ENCODE assay signal across 22 cellular contexts in genomic region chr20:63252157-63252780, GRCh38. TPM values are rescaled to one million over a fixed set of nuclear protein-coding genes. Genes with fewer than 3 reads are reported as not detected.
DNase-seq lines count a peak whose midpoint lies in the region; ATAC-seq and TF ChIP-seq lines count a peak whose summit lies in the region.
"Had no signal": no experiment of that assay in that cellular context is flagged by ENCODE, and none has a peak within 500 bp of the region (broad histone marks: within the 10 kb centered on the region; RNA-seq: fewer than 3 reads in every experiment).

No MANE protein-coding gene starts in this region.

- H3K4me1 Mint-ChIP-seq in endothelial cell (ENCODE audit: unreplicated experiment) (peaks cover 14% of the 10 kb centered on the region), type B pancreatic cell (ENCODE audit: unreplicated experiment) (peaks cover 26% of the 10 kb centered on the region)
- peaks cover 0 to 9% (median 8%) of the 10 kb centered on the region in 7 donors for H3K4me1 Mint-ChIP-seq in naive thymus-derived CD4-positive, alpha-beta T cell
- peaks cover 11% of the 10 kb centered on the region for H3K4me1 Mint-ChIP-seq in stimulated activated memory B cell treated with anti-CD40 and anti-IgM and Interleukin-4, amounts not matched to agents 10 μg/mL and 1 μg/mL and 100 μg/mL, for 72 hours

- H3K27me3 Mint-ChIP-seq in endothelial cell (ENCODE audit: unreplicated experiment) (peaks cover 13% of the 10 kb centered on the region), type B pancreatic cell (peaks cover 39% of the 10 kb centered on the region)
- H3K27me3 Mint-ChIP-seq in naive thymus-derived CD4-positive, alpha-beta T cell: peaks cover 46 to 70% (median 55%) of the 10 kb centered on the region in 5 donors
- H3K27me3 Mint-ChIP-seq in stimulated activated memory B cell treated with anti-CD40 and anti-IgM and Interleukin-4, amounts not matched to agents 10 μg/mL and 1 μg/mL and 100 μg/mL, for 72 hours: peaks cover 85% of the 10 kb centered on the region

- H3K9me3 Mint-ChIP-seq in endothelial cell (ENCODE audit: unreplicated experiment) (peaks cover 4% of the 10 kb centered on the region), type B pancreatic cell (no peaks in the 10 kb centered on the region)
- H3K9me3 Mint-ChIP-seq in naive thymus-derived CD4-positive, alpha-beta T cell: peaks cover 0 to 2% (median 0%) of the 10 kb centered on the region in 11 donors
- H3K9me3 Mint-ChIP-seq in stimulated activated memory B cell treated with anti-CD40 and anti-IgM and Interleukin-4, amounts not matched to agents 10 μg/mL and 1 μg/mL and 100 μg/mL, for 72 hours: peaks cover 3% of the 10 kb centered on the region
- H3K9me3 Mint-ChIP-seq: activated B cell treated with CpG ODN at 0.5 μM for 24 hours; activated CD4-positive, alpha-beta memory T cell treated with anti-CD3 and anti-CD28 coated beads, Interleukin-2, amount 10 ng/mL, durations not matched to agents 7 days and 5 days; memory B cell had no signal

- peaks cover 48% of the 10 kb centered on the region for H3K4me1 ChIP-seq in NT2/D1 (ENCODE audit: insufficient read depth, insufficient read length)
- H3K4me1 ChIP-seq in naive thymus-derived CD4-positive, alpha-beta T cell (ENCODE audit: control insufficient read depth in 2 of 2, insufficient read depth in 2 of 2, low read length in 2 of 2): no peaks in the 10 kb centered on the region
- H3K4me1 ChIP-seq: right lobe of liver had no signal

- no peak overlapping the region for H3K27ac ChIP-seq in naive thymus-derived CD4-positive, alpha-beta T cell (ENCODE audit: low read depth, low read length)
- H3K27ac ChIP-seq: right lobe of liver, thoracic aorta had no signal

- H3K27ac Mint-ChIP-seq in endothelial cell (ENCODE audit: unreplicated experiment) (no peak overlapping the region), type B pancreatic cell (peak overlapping the region; percentile 61)
- no peak overlapping the region for H3K27ac Mint-ChIP-seq in naive thymus-derived CD4-positive, alpha-beta T cell
- H3K27ac Mint-ChIP-seq in stimulated activated memory B cell treated with anti-CD40 and anti-IgM and Interleukin-4, amounts not matched to agents 10 μg/mL and 1 μg/mL and 100 μg/mL, for 72 hours: no peak overlapping the region
- H3K27ac Mint-ChIP-seq: activated B cell treated with CpG ODN at 0.5 μM for 24 hours; activated CD4-positive, alpha-beta memory T cell treated with anti-CD3 and anti-CD28 coated beads, Interleukin-2, amount 10 ng/mL, durations not matched to agents 7 days and 5 days; memory B cell had no signal

- CTCF ChIA-PET in naive thymus-derived CD4-positive, alpha-beta T cell (lab: Charles Lee): no interaction called here

- peak overlapping the region; percentile 77 for H3K9ac ChIP-seq in NT2/D1 (ENCODE audit: insufficient read length, low read depth)

- no peak for DNase-seq in NT2/D1 (ENCODE audit: low read depth, low spot score)
- DNase-seq in endothelial cell (ENCODE audit: low spot score): no peak
- DNase-seq in naive thymus-derived CD4-positive, alpha-beta T cell: no peak
- DNase-seq in type B pancreatic cell (ENCODE audit: extremely low spot score, unreplicated experiment): no peak
- DNase-seq in stimulated activated CD8-positive, alpha-beta memory T cell treated with anti-CD3 and anti-CD28 coated beads, Interleukin-4, amount 100 ng/mL, for 48 hours: no peak
- no peak for DNase-seq in effector CD8-positive, alpha-beta T cell (lab: John Stamatoyannopoulos, UW)
- DNase-seq: activated B cell treated with CpG ODN at 0.5 μM for 24 hours; activated CD4-positive, alpha-beta memory T cell treated with anti-CD3 and anti-CD28 coated beads, Interleukin-2, amount 10 ng/mL, durations not matched to agents 7 days and 5 days; Calu3; foreskin melanocyte; H7; NCI-H2081 treated with DMSO at 0.1 percent for 48 hours; right lobe of liver; stimulated activated CD4-positive, alpha-beta T cell treated with anti-CD3 and anti-CD28 coated beads, Interleukin-15, amount 100 ng/mL, for 24 hours; T-helper 9 cell had no signal

- intact Hi-C loops in naive thymus-derived CD4-positive, alpha-beta T cell (cut with micrococcal nuclease): no loop called here

- peaks cover 3% of the 10 kb centered on the region for H3K36me3 ChIP-seq in NT2/D1 (ENCODE audit: insufficient read depth, insufficient read length, low read length)
- H3K36me3 ChIP-seq in naive thymus-derived CD4-positive, alpha-beta T cell (ENCODE audit: control insufficient read depth in 2 of 3, insufficient read depth in 3 of 3, low read length in 3 of 3): no peaks in the 10 kb centered on the region
- H3K36me3 ChIP-seq: right lobe of liver, thoracic aorta had no signal

- no peak for TF ChIP-seq CTCF in endothelial cell (IDR thresholded peaks at IDR 0.05; ENCODE audit: unreplicated experiment)
- TF ChIP-seq CTCF in type B pancreatic cell (conservative IDR thresholded peaks at IDR 0.05): no peak

- H3K4me3 Mint-ChIP-seq in endothelial cell (ENCODE audit: unreplicated experiment) (peak overlapping the region; percentile 38), type B pancreatic cell (peak overlapping the region; percentile 80)
- peak overlapping the region in 6 of 10 donors; percentile 15 to 66 (median 48) for H3K4me3 Mint-ChIP-seq in naive thymus-derived CD4-positive, alpha-beta T cell
- no peak overlapping the region for H3K4me3 Mint-ChIP-seq in stimulated activated memory B cell treated with anti-CD40 and anti-IgM and Interleukin-4, amounts not matched to agents 10 μg/mL and 1 μg/mL and 100 μg/mL, for 72 hours
- H3K4me3 Mint-ChIP-seq: activated CD4-positive, alpha-beta memory T cell treated with anti-CD3 and anti-CD28 coated beads, Interleukin-2, amount 10 ng/mL, durations not matched to agents 7 days and 5 days; memory B cell had no signal

- no peak for ATAC-seq in naive thymus-derived CD4-positive, alpha-beta T cell
- no peak for ATAC-seq in stimulated activated memory B cell treated with anti-CD40 and anti-IgM and Interleukin-4, amounts not matched to agents 10 μg/mL and 1 μg/mL and 100 μg/mL, for 72 hours
- ATAC-seq: right lobe of liver, SK-N-SH treated with all-trans-retinoic acid at 6 μM for 48 hours had no signal

- POLR2A ChIA-PET in naive thymus-derived CD4-positive, alpha-beta T cell (lab: Charles Lee): no interaction called here

- H3K36me3 Mint-ChIP-seq in endothelial cell (ENCODE audit: low read depth, unreplicated experiment): peaks cover 13% of the 10 kb centered on the region
- H3K36me3 Mint-ChIP-seq in naive thymus-derived CD4-positive, alpha-beta T cell: peaks cover 0 to 1% (median 0%) of the 10 kb centered on the region in 5 donors
- no peaks in the 10 kb centered on the region for H3K36me3 Mint-ChIP-seq in type B pancreatic cell
- H3K36me3 Mint-ChIP-seq in stimulated activated memory B cell treated with anti-CD40 and anti-IgM and Interleukin-4, amounts not matched to agents 10 μg/mL and 1 μg/mL and 100 μg/mL, for 72 hours: no peaks in the 10 kb centered on the region
- H3K36me3 Mint-ChIP-seq: memory B cell had no signal

- no peaks in the 10 kb centered on the region; the same call in 1 of the 2 replicates for H3K9me3 ChIP-seq in NT2/D1 (ENCODE audit: insufficient read depth, low read length)
- H3K9me3 ChIP-seq in naive thymus-derived CD4-positive, alpha-beta T cell (ENCODE audit: control insufficient read depth in 2 of 3, low read length in 3 of 3): no peaks in the 10 kb centered on the region
- H3K9me3 ChIP-seq: right lobe of liver, thoracic aorta had no signal

- H3K4me3 ChIP-seq in NT2/D1 (ENCODE audit: insufficient read length, low read depth): no peak overlapping the region
- H3K4me3 ChIP-seq in naive thymus-derived CD4-positive, alpha-beta T cell (ENCODE audit: low read length): no peak overlapping the region
- H3K4me3 ChIP-seq: right lobe of liver had no signal

- peaks cover 41% of the 10 kb centered on the region for H3K27me3 ChIP-seq in NT2/D1 (ENCODE audit: insufficient read depth, insufficient read length)
- no peaks in the 10 kb centered on the region for H3K27me3 ChIP-seq in naive thymus-derived CD4-positive, alpha-beta T cell (ENCODE audit: control insufficient read depth in 2 of 2, insufficient read depth in 2 of 2, low read length in 2 of 2)

RNA-seq across cellular contexts. Expression of gene NKAIN4, which starts 2.0 kb away (rescaled TPM):
- total RNA-seq in endothelial cell (ENCODE audit: unreplicated experiment) (3.3 TPM), type B pancreatic cell (ENCODE audit: low replicate concordance) (6.5 and 10.2 TPM in 2 replicates)
- not detected for total RNA-seq in naive thymus-derived CD4-positive, alpha-beta T cell
- not detected for polyA plus RNA-seq in naive thymus-derived CD4-positive, alpha-beta T cell
- total RNA-seq: activated B cell treated with CpG ODN at 0.5 μM for 24 hours; activated CD4-positive, alpha-beta memory T cell treated with anti-CD3 and anti-CD28 coated beads, Interleukin-2, amount 10 ng/mL, durations not matched to agents 7 days and 5 days; Calu3; cardiac septum; HT-29; right lobe of liver; thoracic aorta had no signal
- polyA plus RNA-seq: esophagus had no signal

RNA-seq across cellular contexts. Expression of gene BIRC7, which starts 16.6 kb away (rescaled TPM):
- total RNA-seq in endothelial cell (ENCODE audit: unreplicated experiment) (not detected), type B pancreatic cell (ENCODE audit: low replicate concordance) (1.2 TPM in 1 of 2 replicates, not detected in the other)
- not detected for total RNA-seq in naive thymus-derived CD4-positive, alpha-beta T cell
- not detected for polyA plus RNA-seq in naive thymus-derived CD4-positive, alpha-beta T cell
- total RNA-seq: activated B cell treated with CpG ODN at 0.5 μM for 24 hours; activated CD4-positive, alpha-beta memory T cell treated with anti-CD3 and anti-CD28 coated beads, Interleukin-2, amount 10 ng/mL, durations not matched to agents 7 days and 5 days; H7; right lobe of liver; thoracic aorta had no signal

RNA-seq across cellular contexts. Expression of gene ARFGAP1, which starts 20.3 kb away (rescaled TPM):
- 106 TPM for total RNA-seq in endothelial cell (ENCODE audit: unreplicated experiment)
- total RNA-seq in naive thymus-derived CD4-positive, alpha-beta T cell: 100 to 1,000 TPM in 4 of 5 experiments, 10 to 100 TPM in 1; 90.6 to 119 (median 107) TPM
- polyA plus RNA-seq in naive thymus-derived CD4-positive, alpha-beta T cell: 10 to 100 TPM; 15.9 to 24.4 TPM
- 132 and 141 TPM in 2 replicates for total RNA-seq in type B pancreatic cell (ENCODE audit: low replicate concordance)

RNA-seq across cellular contexts. Expression of gene YTHDF1, which starts 36.3 kb away (rescaled TPM):
- 62.1 TPM for total RNA-seq in endothelial cell (ENCODE audit: unreplicated experiment)
- 10 to 100 TPM; 35.9 to 52.1 (median 42.0) TPM for total RNA-seq in naive thymus-derived CD4-positive, alpha-beta T cell
- 10 to 100 TPM; 27.5 to 46.9 TPM for polyA plus RNA-seq in naive thymus-derived CD4-positive, alpha-beta T cell
- 50.4 and 55.6 TPM in 2 replicates for total RNA-seq in type B pancreatic cell (ENCODE audit: low replicate concordance)

RNA-seq across cellular contexts. Expression of gene COL20A1, which starts 40.7 kb away (rescaled TPM):
- total RNA-seq in endothelial cell (ENCODE audit: unreplicated experiment) (not detected), type B pancreatic cell (ENCODE audit: low replicate concordance) (0.36 and 0.43 TPM in 2 replicates)
- total RNA-seq in naive thymus-derived CD4-positive, alpha-beta T cell: under 1 TPM in 1 of 5 experiments, not detected in 4; 0.08 TPM
- not detected for polyA plus RNA-seq in naive thymus-derived CD4-positive, alpha-beta T cell
- total RNA-seq: activated B cell treated with CpG ODN at 0.5 μM for 24 hours; activated CD4-positive, alpha-beta memory T cell treated with anti-CD3 and anti-CD28 coated beads, Interleukin-2, amount 10 ng/mL, durations not matched to agents 7 days and 5 days; Calu3; right lobe of liver; thoracic aorta had no signal
- polyA plus RNA-seq: esophagus had no signal
